1 cellular context compared by ENCODE assay signal in genomic region chr19:33302974-33303790, GRCh38.
TF ChIP-seq lines count a peak whose summit lies in the region.

No MANE protein-coding gene starts in this region.

TF ChIP-seq in WTC11, 78 proteins besides CTCF, POLR2A, EP300 and RAD21 (continued from another document and continues in another):
- TF ChIP-seq, protein P1, sequence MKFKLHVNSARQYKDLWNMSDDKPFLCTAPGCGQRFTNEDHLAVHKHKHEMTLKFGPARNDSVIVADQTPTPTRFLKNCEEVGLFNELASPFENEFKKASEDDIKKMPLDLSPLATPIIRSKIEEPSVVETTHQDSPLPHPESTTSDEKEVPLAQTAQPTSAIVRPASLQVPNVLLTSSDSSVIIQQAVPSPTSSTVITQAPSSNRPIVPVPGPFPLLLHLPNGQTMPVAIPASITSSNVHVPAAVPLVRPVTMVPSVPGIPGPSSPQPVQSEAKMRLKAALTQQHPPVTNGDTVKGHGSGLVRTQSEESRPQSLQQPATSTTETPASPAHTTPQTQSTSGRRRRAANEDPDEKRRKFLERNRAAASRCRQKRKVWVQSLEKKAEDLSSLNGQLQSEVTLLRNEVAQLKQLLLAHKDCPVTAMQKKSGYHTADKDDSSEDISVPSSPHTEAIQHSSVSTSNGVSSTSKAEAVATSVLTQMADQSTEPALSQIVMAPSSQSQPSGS (CRISPR knock-in tag; IDR thresholded peaks at IDR 0.05; ENCODE audit: borderline replicate concordance, low read depth): no peak
- no peak for TF ChIP-seq ZBTB21 (CRISPR knock-in tag; IDR thresholded peaks at IDR 0.05; ENCODE audit: borderline replicate concordance)
- no peak for TF ChIP-seq OVOL2 (CRISPR knock-in tag; IDR thresholded peaks at IDR 0.05; ENCODE audit: borderline replicate concordance)
- no peak for TF ChIP-seq FOXP1 (CRISPR knock-in tag; IDR thresholded peaks at IDR 0.05; ENCODE audit: borderline replicate concordance)
- TF ChIP-seq NR1H2 (CRISPR knock-in tag; IDR thresholded peaks at IDR 0.05): no peak
- TF ChIP-seq IRF1 (CRISPR knock-in tag; IDR thresholded peaks at IDR 0.05): 0 out of 2 replicates have a peak, but pooled peaks have one; percentile 37
- TF ChIP-seq TP53 (CRISPR knock-in tag; IDR thresholded peaks at IDR 0.05): peak; percentile 68; the same call in 1 of the 2 replicates
- TF ChIP-seq, protein P2, sequence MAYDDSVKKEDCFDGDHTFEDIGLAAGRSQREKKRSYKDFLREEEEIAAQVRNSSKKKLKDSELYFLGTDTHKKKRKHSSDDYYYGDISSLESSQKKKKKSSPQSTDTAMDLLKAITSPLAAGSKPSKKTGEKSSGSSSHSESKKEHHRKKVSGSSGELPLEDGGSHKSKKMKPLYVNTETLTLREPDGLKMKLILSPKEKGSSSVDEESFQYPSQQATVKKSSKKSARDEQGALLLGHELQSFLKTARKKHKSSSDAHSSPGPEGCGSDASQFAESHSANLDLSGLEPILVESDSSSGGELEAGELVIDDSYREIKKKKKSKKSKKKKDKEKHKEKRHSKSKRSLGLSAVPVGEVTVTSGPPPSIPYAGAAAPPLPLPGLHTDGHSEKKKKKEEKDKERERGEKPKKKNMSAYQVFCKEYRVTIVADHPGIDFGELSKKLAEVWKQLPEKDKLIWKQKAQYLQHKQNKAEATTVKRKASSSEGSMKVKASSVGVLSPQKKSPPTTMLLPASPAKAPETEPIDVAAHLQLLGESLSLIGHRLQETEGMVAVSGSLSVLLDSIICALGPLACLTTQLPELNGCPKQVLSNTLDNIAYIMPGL (CRISPR knock-in tag; IDR thresholded peaks at IDR 0.05): peak; percentile 56; the same call in 1 of the 2 replicates
- no peak for TF ChIP-seq RORB (CRISPR knock-in tag; IDR thresholded peaks at IDR 0.05)
- no peak for TF ChIP-seq JUN (CRISPR knock-in tag; IDR thresholded peaks at IDR 0.05)
- TF ChIP-seq, protein P3, sequence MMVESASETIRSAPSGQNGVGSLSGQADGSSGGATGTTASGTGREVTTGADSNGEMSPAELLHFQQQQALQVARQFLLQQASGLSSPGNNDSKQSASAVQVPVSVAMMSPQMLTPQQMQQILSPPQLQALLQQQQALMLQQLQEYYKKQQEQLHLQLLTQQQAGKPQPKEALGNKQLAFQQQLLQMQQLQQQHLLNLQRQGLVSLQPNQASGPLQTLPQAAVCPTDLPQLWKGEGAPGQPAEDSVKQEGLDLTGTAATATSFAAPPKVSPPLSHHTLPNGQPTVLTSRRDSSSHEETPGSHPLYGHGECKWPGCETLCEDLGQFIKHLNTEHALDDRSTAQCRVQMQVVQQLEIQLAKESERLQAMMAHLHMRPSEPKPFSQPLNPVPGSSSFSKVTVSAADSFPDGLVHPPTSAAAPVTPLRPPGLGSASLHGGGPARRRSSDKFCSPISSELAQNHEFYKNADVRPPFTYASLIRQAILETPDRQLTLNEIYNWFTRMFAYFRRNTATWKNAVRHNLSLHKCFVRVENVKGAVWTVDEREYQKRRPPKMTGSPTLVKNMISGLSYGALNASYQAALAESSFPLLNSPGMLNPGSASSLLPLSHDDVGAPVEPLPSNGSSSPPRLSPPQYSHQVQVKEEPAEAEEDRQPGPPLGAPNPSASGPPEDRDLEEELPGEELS (CRISPR knock-in tag; IDR thresholded peaks at IDR 0.05): no peak
- no peak for TF ChIP-seq TEAD1 (CRISPR knock-in tag; IDR thresholded peaks at IDR 0.05)
- TF ChIP-seq ZNF416 (CRISPR knock-in tag; IDR thresholded peaks at IDR 0.05): no peak
- no peak for TF ChIP-seq IRF2 (CRISPR knock-in tag; IDR thresholded peaks at IDR 0.05; ENCODE audit: borderline replicate concordance, low read depth)
- no peak for TF ChIP-seq SMAD4 (CRISPR knock-in tag; IDR thresholded peaks at IDR 0.05)
- no peak for TF ChIP-seq ZMAT4 (CRISPR knock-in tag; IDR thresholded peaks at IDR 0.05)
- peak; percentile 51; the same call in 1 of the 2 replicates for TF ChIP-seq MYBL2 (CRISPR knock-in tag; IDR thresholded peaks at IDR 0.05)
- no peak for TF ChIP-seq ZNF138 (CRISPR knock-in tag; conservative IDR thresholded peaks at IDR 0.05)
- no peak for TF ChIP-seq CREM (CRISPR knock-in tag; IDR thresholded peaks at IDR 0.05)
- no peak for TF ChIP-seq ZNF317 (CRISPR knock-in tag; IDR thresholded peaks at IDR 0.05; ENCODE audit: borderline replicate concordance, low read depth)
- no peak for TF ChIP-seq GABPB1 (CRISPR knock-in tag; IDR thresholded peaks at IDR 0.05)
- TF ChIP-seq, protein P4, sequence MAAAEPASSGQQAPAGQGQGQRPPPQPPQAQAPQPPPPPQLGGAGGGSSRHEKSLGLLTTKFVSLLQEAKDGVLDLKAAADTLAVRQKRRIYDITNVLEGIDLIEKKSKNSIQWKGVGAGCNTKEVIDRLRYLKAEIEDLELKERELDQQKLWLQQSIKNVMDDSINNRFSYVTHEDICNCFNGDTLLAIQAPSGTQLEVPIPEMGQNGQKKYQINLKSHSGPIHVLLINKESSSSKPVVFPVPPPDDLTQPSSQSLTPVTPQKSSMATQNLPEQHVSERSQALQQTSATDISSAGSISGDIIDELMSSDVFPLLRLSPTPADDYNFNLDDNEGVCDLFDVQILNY (CRISPR knock-in tag; IDR thresholded peaks at IDR 0.05): no peak; the same call in 1 of the 2 replicates
- no peak for TF ChIP-seq AR (CRISPR knock-in tag; IDR thresholded peaks at IDR 0.05)
- TF ChIP-seq NFE2L1 (CRISPR knock-in tag; IDR thresholded peaks at IDR 0.05): no peak
- no peak for TF ChIP-seq ZNF425 (CRISPR knock-in tag; conservative IDR thresholded peaks at IDR 0.05)
- no peak for TF ChIP-seq GRHL2 (CRISPR knock-in tag; IDR thresholded peaks at IDR 0.05; ENCODE audit: insufficient replicate concordance, severe bottlenecking)
- TF ChIP-seq ZNF232 (CRISPR knock-in tag; IDR thresholded peaks at IDR 0.05): no peak
- no peak for TF ChIP-seq ETV6 (CRISPR knock-in tag; IDR thresholded peaks at IDR 0.05)
- TF ChIP-seq KAT7 (CRISPR knock-in tag; IDR thresholded peaks at IDR 0.05; ENCODE audit: borderline replicate concordance): no peak
- TF ChIP-seq, protein P5, sequence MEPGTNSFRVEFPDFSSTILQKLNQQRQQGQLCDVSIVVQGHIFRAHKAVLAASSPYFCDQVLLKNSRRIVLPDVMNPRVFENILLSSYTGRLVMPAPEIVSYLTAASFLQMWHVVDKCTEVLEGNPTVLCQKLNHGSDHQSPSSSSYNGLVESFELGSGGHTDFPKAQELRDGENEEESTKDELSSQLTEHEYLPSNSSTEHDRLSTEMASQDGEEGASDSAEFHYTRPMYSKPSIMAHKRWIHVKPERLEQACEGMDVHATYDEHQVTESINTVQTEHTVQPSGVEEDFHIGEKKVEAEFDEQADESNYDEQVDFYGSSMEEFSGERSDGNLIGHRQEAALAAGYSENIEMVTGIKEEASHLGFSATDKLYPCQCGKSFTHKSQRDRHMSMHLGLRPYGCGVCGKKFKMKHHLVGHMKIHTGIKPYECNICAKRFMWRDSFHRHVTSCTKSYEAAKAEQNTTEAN (CRISPR knock-in tag; IDR thresholded peaks at IDR 0.05): 0 out of 2 replicates have a peak, but pooled peaks have one; percentile 54
- TF ChIP-seq FOXK1 (CRISPR knock-in tag; IDR thresholded peaks at IDR 0.05): no peak
- no peak for TF ChIP-seq MXD4 (CRISPR knock-in tag; IDR thresholded peaks at IDR 0.05; ENCODE audit: borderline replicate concordance)
- TF ChIP-seq ZNF423 (CRISPR knock-in tag; IDR thresholded peaks at IDR 0.05): peak; percentile 59
- 0 out of 2 replicates have a peak, but pooled peaks have one; percentile 48 for TF ChIP-seq CREB1 (CRISPR knock-in tag; IDR thresholded peaks at IDR 0.05)
- TF ChIP-seq NR2C2 (CRISPR knock-in tag; IDR thresholded peaks at IDR 0.05): no peak
- TF ChIP-seq ATF6 (CRISPR knock-in tag; IDR thresholded peaks at IDR 0.05): no peak
- no peak for TF ChIP-seq GTF2I (CRISPR knock-in tag; conservative IDR thresholded peaks at IDR 0.05)
- TF ChIP-seq PRDM15 (CRISPR knock-in tag; IDR thresholded peaks at IDR 0.05): peak; percentile 64; the same call in 1 of the 2 replicates
